Comparison of ENCODE assay signal across 14 cellular contexts in the genomic region with DNA sequence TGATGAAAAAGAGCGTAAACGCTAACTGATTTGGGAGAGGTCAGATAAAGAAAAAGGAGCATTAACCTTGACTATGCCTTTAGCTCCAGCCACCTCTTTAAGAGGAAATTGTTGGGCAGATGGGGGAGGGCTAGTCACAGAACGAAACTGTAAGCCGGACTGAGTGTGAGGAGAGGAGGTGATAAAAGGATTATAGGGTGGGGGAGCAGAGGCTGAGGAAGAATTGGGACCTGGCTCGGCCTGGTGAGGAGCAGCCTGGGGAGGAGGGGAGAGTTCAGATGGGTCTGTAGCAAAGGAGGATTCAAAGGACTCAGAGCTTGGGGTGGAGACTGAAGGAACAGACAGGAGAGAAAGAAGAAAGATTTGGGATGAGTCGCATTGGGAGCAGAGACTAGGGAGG. TPM values are rescaled to one million over a fixed set of nuclear protein-coding genes. Genes with fewer than 3 reads are reported as not detected.
"Had no signal": no experiment of that assay in that cellular context is flagged by ENCODE, and none has a peak within 500 bp of the region (broad histone marks: within the 10 kb centered on the region; RNA-seq: fewer than 3 reads in every experiment).

No MANE protein-coding gene starts in this region.

RNA-seq across cellular contexts. Expression of a gene that starts 5.9 kb away (rescaled TPM):
- total RNA-seq: natural killer cell treated with Interleukin-12 subunit alpha and Interleukin-12 subunit beta and Interleukin-15 and Interleukin-18, amount 100 ng/mL, for 72 hours; neural crest cell; omental fat pad; osteocyte; pancreas; posterior vena cava; pulmonary artery endothelial cell; right atrium auricular region; spleen; transverse colon; upper lobe of right lung; urinary bladder; uterus had no signal
- polyA plus RNA-seq: pancreas, smooth muscle cell, spleen, urinary bladder had no signal
